ENCODE assay signal across 1 cellular context in genomic region chr15:82699726-82700125, GRCh38.
TF ChIP-seq lines count a peak whose summit lies in the region.

No MANE protein-coding gene starts in this region.

TF ChIP-seq in IMR-90, 13 proteins besides CTCF, POLR2A, EP300 and RAD21:
- TF ChIP-seq, protein P1, sequence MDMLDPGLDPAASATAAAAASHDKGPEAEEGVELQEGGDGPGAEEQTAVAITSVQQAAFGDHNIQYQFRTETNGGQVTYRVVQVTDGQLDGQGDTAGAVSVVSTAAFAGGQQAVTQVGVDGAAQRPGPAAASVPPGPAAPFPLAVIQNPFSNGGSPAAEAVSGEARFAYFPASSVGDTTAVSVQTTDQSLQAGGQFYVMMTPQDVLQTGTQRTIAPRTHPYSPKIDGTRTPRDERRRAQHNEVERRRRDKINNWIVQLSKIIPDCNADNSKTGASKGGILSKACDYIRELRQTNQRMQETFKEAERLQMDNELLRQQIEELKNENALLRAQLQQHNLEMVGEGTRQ (IDR thresholded peaks at IDR 0.05; ENCODE audit: low read depth, low read length): no peak
- no peak for TF ChIP-seq MXI1 (IDR thresholded peaks at IDR 0.05; ENCODE audit: borderline replicate concordance, low read depth, low read length)
- TF ChIP-seq CEBPB (IDR thresholded peaks at IDR 0.05; ENCODE audit: low read depth, low read length): no peak
- no peak for TF ChIP-seq RFX5 (IDR thresholded peaks at IDR 0.05; ENCODE audit: low read depth, low read length)
- no peak for TF ChIP-seq FOS (IDR thresholded peaks at IDR 0.05; ENCODE audit: low read depth, low read length)
- TF ChIP-seq BHLHE40 (IDR thresholded peaks at IDR 0.05; ENCODE audit: low read depth, low read length): no peak
- no peak for TF ChIP-seq MAFK (IDR thresholded peaks at IDR 0.05; ENCODE audit: low read depth, low read length)
- TF ChIP-seq CHD1 (IDR thresholded peaks at IDR 0.05; ENCODE audit: low read depth, low read length): no peak
- TF ChIP-seq RCOR1 (IDR thresholded peaks at IDR 0.05; ENCODE audit: insufficient replicate concordance, low read length): no peak
- TF ChIP-seq ELK1 (IDR thresholded peaks at IDR 0.05; ENCODE audit: borderline replicate concordance, low read depth, low read length): no peak
- no peak for TF ChIP-seq MAZ (IDR thresholded peaks at IDR 0.05; ENCODE audit: borderline replicate concordance, low read depth, low read length)
- TF ChIP-seq NFE2L2 (IDR thresholded peaks at IDR 0.05; ENCODE audit: low read depth, low read length): no peak
- no peak for TF ChIP-seq SMC3 (IDR thresholded peaks at IDR 0.05; ENCODE audit: low read depth, low read length)
